Comparison of ENCODE assay signal across 18 cellular contexts in genomic region chr6:71404967-71405278, GRCh38.
A peak's percentile ranks its signal among the peaks of the same experiment; 100 is the strongest.
DNase-seq lines count a peak whose midpoint lies in the region; ATAC-seq and TF ChIP-seq lines count a peak whose summit lies in the region.
"Had no signal": no experiment of that assay in that cellular context is flagged by ENCODE, and none has a peak within 500 bp of the region (broad histone marks: within the 10 kb centered on the region; RNA-seq: fewer than 3 reads in every experiment).

No MANE protein-coding gene starts in this region.

- H3K27me3 Mint-ChIP-seq in endodermal cell (ENCODE audit: insufficient read depth), result no peaks in the 10 kb centered on the region
- H3K27me3 Mint-ChIP-seq in type B pancreatic cell, result no peaks in the 10 kb centered on the region
- H3K27me3 Mint-ChIP-seq in CD4-positive, alpha-beta memory T cell, result peaks cover 7 to 14% of the 10 kb centered on the region in 2 donors

- no peak overlapping the region for H3K9ac ChIP-seq in endodermal cell (ENCODE audit: extremely low read depth, low read length, poor library complexity, severe bottlenecking)

- TF ChIP-seq CTCF in cardiac muscle cell (IDR thresholded peaks at IDR 0.05; ENCODE audit: low read depth, low read length), result no peak
- TF ChIP-seq CTCF in endodermal cell (conservative IDR thresholded peaks at IDR 0.05), result no peak
- no peak for TF ChIP-seq CTCF in type B pancreatic cell (conservative IDR thresholded peaks at IDR 0.05)

- WGBS in endodermal cell (ENCODE audit: insufficient coverage in 1 of 2, insufficient read length in 1 of 2), 2 experiments, result 15% methylated on average over 1 of the region's 1 CpG; no CpG with 5 or more reads in 1 of the 2 experiments

- CTCF ChIA-PET in CD4-positive, alpha-beta memory T cell (lab: Charles Lee; ENCODE audit: partially characterized antibody), result no interaction called here

- H3K4me1 Mint-ChIP-seq in endodermal cell, result peaks cover 51% of the 10 kb centered on the region
- H3K4me1 Mint-ChIP-seq in type B pancreatic cell (ENCODE audit: unreplicated experiment), result peaks cover 29% of the 10 kb centered on the region
- H3K4me1 Mint-ChIP-seq in CD4-positive, alpha-beta memory T cell, result no peaks in the 10 kb centered on the region
- H3K4me1 Mint-ChIP-seq: CD4-positive, CD25-positive, alpha-beta regulatory T cell had no signal

- H3K4me3 Mint-ChIP-seq in endodermal cell (no peak overlapping the region), type B pancreatic cell (peak overlapping the region; percentile 51)
- H3K4me3 Mint-ChIP-seq in CD4-positive, alpha-beta memory T cell, result no peak overlapping the region
- H3K4me3 Mint-ChIP-seq: CD4-positive, CD25-positive, alpha-beta regulatory T cell; T-helper 1 cell treated with Interleukin-12 subunit alpha and Interleukin-12 subunit beta and Interleukin-4 antibody, amounts not matched to agents 30 μg/mL and 1 μg/mL, for 36 hours had no signal

- H3K4me3 ChIP-seq in cardiac muscle cell, result no peak overlapping the region
- H3K4me3 ChIP-seq in endodermal cell (ENCODE audit: low read length), result no peak overlapping the region
- H3K4me3 ChIP-seq in muscle layer of duodenum (ENCODE audit: low read depth in 1 of 2, low read length in 2 of 2), result no peak overlapping the region
- no peak overlapping the region for H3K4me3 ChIP-seq in CD4-positive, alpha-beta memory T cell (ENCODE audit: low read length in 2 of 2)
- H3K4me3 ChIP-seq: tibial nerve had no signal

- intact Hi-C loops in left cardiac atrium (cut with DNase I), result no loop called here
- intact Hi-C loops in CD4-positive, alpha-beta memory T cell (cut with micrococcal nuclease), result no loop called here

- H3K9me3 Mint-ChIP-seq in endodermal cell, result no peaks in the 10 kb centered on the region
- no peaks in the 10 kb centered on the region for H3K9me3 Mint-ChIP-seq in type B pancreatic cell
- H3K9me3 Mint-ChIP-seq in CD4-positive, alpha-beta memory T cell, result no peaks in the 10 kb centered on the region

- H3K27me3 ChIP-seq in cardiac muscle cell (no peaks in the 10 kb centered on the region), endodermal cell (ENCODE audit: control insufficient read depth, insufficient read depth, low read length, poor library complexity, severe bottlenecking) (no peaks in the 10 kb centered on the region), muscle layer of duodenum (ENCODE audit: low read depth, low read length) (no peaks in the 10 kb centered on the region)
- no peaks in the 10 kb centered on the region for H3K27me3 ChIP-seq in CD4-positive, alpha-beta memory T cell (ENCODE audit: insufficient read depth, low read length)
- H3K27me3 ChIP-seq: tibial nerve had no signal

- no peak for ATAC-seq in left cardiac atrium

- H3K9me3 ChIP-seq in cardiac muscle cell (ENCODE audit: low read depth) (no peaks in the 10 kb centered on the region), endodermal cell (ENCODE audit: control insufficient read depth, low read length) (no peaks in the 10 kb centered on the region), muscle layer of duodenum (ENCODE audit: control insufficient read depth in 1 of 2, low read length in 2 of 2) (no peaks in the 10 kb centered on the region)
- H3K9me3 ChIP-seq in CD4-positive, alpha-beta memory T cell (ENCODE audit: control insufficient read depth in 1 of 2, low read length in 2 of 2), result no peaks in the 10 kb centered on the region
- H3K9me3 ChIP-seq: tibial nerve had no signal

- H3K36me3 ChIP-seq in cardiac muscle cell (no peaks in the 10 kb centered on the region), endodermal cell (ENCODE audit: control insufficient read depth, insufficient read depth, low read length) (no peaks in the 10 kb centered on the region), muscle layer of duodenum (ENCODE audit: control insufficient read depth in 1 of 2, insufficient read depth in 2 of 2, low read length in 2 of 2) (peaks cover 0 to under 1% of the 10 kb centered on the region in 2 donors)
- no peaks in the 10 kb centered on the region for H3K36me3 ChIP-seq in CD4-positive, alpha-beta memory T cell (ENCODE audit: insufficient read depth, low read length)
- H3K36me3 ChIP-seq: tibial nerve had no signal

- H3K36me3 Mint-ChIP-seq in endodermal cell (ENCODE audit: low read depth) (no peaks in the 10 kb centered on the region), type B pancreatic cell (peaks cover 19% of the 10 kb centered on the region)
- no peaks in the 10 kb centered on the region for H3K36me3 Mint-ChIP-seq in CD4-positive, alpha-beta memory T cell
- H3K36me3 Mint-ChIP-seq: CD4-positive, CD25-positive, alpha-beta regulatory T cell had no signal

- H3K27ac ChIP-seq in cardiac muscle cell, result peak overlapping the region; percentile 6
- peak overlapping the region; percentile 94 for H3K27ac ChIP-seq in endodermal cell (ENCODE audit: low read depth, low read length)
- H3K27ac ChIP-seq in muscle layer of duodenum (ENCODE audit: low read length), result peak overlapping the region; percentile 81
- no peak overlapping the region for H3K27ac ChIP-seq in CD4-positive, alpha-beta memory T cell (ENCODE audit: low read depth, low read length)

- DNase-seq in cardiac muscle cell (ENCODE audit: low read depth in 1 of 2, low spot score in 1 of 2), result no peak
- DNase-seq in left cardiac atrium, result no peak
- DNase-seq in endodermal cell, result no peak
- no peak for DNase-seq in type B pancreatic cell (ENCODE audit: extremely low spot score, unreplicated experiment)
- no peak for DNase-seq in CD4-positive, alpha-beta memory T cell
- DNase-seq in activated CD4-positive, CD25-positive, alpha-beta regulatory T cell (lab: John Stamatoyannopoulos, UW), result no peak
- no peak for DNase-seq in NOMO-1 (lab: John Stamatoyannopoulos, UW; ENCODE audit: unreplicated experiment in 2 of 2)
- DNase-seq: 8988T; activated naive CD4-positive, alpha-beta T cell treated with Interleukin-2 at 50 U/mL for 16 hours; CD4-positive, CD25-positive, alpha-beta regulatory T cell; head of caudate nucleus; MM.1S; NCI-H2029 treated with DMSO at 0.1 percent for 48 hours; NCI-H526 treated with DMSO at 0.1 percent for 48 hours; occipital lobe had no signal

- H3K27ac Mint-ChIP-seq in endodermal cell, result no peak overlapping the region
- peak overlapping the region; percentile 57 for H3K27ac Mint-ChIP-seq in type B pancreatic cell
- no peak overlapping the region for H3K27ac Mint-ChIP-seq in CD4-positive, alpha-beta memory T cell
- H3K27ac Mint-ChIP-seq: CD4-positive, CD25-positive, alpha-beta regulatory T cell; T-helper 1 cell treated with Interleukin-12 subunit alpha and Interleukin-12 subunit beta and Interleukin-4 antibody, amounts not matched to agents 30 μg/mL and 1 μg/mL, for 36 hours had no signal

- POLR2A ChIA-PET in CD4-positive, alpha-beta memory T cell (lab: Charles Lee; ENCODE audit: partially characterized antibody), result no interaction called here

- H3K4me1 ChIP-seq in cardiac muscle cell (ENCODE audit: low read depth) (peaks cover 13% of the 10 kb centered on the region), endodermal cell (ENCODE audit: control insufficient read depth, insufficient read depth, low read length) (peaks cover 6% of the 10 kb centered on the region), muscle layer of duodenum (ENCODE audit: control insufficient read depth in 1 of 2, insufficient read depth in 2 of 2, low read length in 2 of 2) (peaks cover 12 to 34% of the 10 kb centered on the region in 2 donors)
- no peaks in the 10 kb centered on the region for H3K4me1 ChIP-seq in CD4-positive, alpha-beta memory T cell (ENCODE audit: insufficient read depth, low read length)
